14 cellular contexts compared by ENCODE assay signal in genomic region chr17:17098426-17099035, GRCh38. TPM values are rescaled to one million over a fixed set of nuclear protein-coding genes. Genes with fewer than 3 reads are reported as not detected.
DNase-seq lines count a peak whose midpoint lies in the region; ATAC-seq, FAIRE-seq and TF ChIP-seq lines count a peak whose summit lies in the region.
"Had no signal": no experiment of that assay in that cellular context is flagged by ENCODE, and none has a peak within 500 bp of the region (broad histone marks: within the 10 kb centered on the region; RNA-seq: fewer than 3 reads in every experiment).

No MANE protein-coding gene starts in this region.

- ATAC-seq in left lung = peak; percentile 29
- no peak for ATAC-seq in HG03159 (IDR thresholded peaks at IDR 0.05; ENCODE audit: unreplicated experiment)
- no peak for ATAC-seq in HG03521 (IDR thresholded peaks at IDR 0.05; ENCODE audit: unreplicated experiment)
- ATAC-seq: esophagus mucosa, SK-N-SH treated with all-trans-retinoic acid at 6 μM for 48 hours had no signal

- no peaks in the 10 kb centered on the region for H3K9me3 ChIP-seq in duodenal mucosa (ENCODE audit: control insufficient read depth in 1 of 2, low read length in 2 of 2)
- H3K9me3 ChIP-seq in left lung = no peaks in the 10 kb centered on the region
- no peaks in the 10 kb centered on the region for H3K9me3 ChIP-seq in spleen
- H3K9me3 ChIP-seq: HAP-1, MG63 had no signal

- FAIRE-seq in frontal cortex (lab: Jason Lieb, UNC) = no peak

- TF ChIP-seq CTCF in left lung (IDR thresholded peaks at IDR 0.05) = no peak
- no peak for TF ChIP-seq CTCF in spleen (IDR thresholded peaks at IDR 0.05 in 8 of 11, conservative IDR thresholded peaks at IDR 0.05 in 3 of 11)

- no peak for TF ChIP-seq POLR2A in spleen (IDR thresholded peaks at IDR 0.05)

- H3K9ac ChIP-seq in duodenal mucosa (ENCODE audit: low read depth in 1 of 2, low read length in 2 of 2) = no peak overlapping the region

- H3K36me3 ChIP-seq in duodenal mucosa (ENCODE audit: control insufficient read depth in 1 of 2, insufficient read depth in 2 of 2, low read length in 2 of 2) (peaks cover 0 to 27% of the 10 kb centered on the region in 2 donors), left lung (peaks cover 0 to 28% of the 10 kb centered on the region in 2 donors), spleen (peaks cover 0 to 54% (median 4%) of the 10 kb centered on the region in 6 donors)

- peak overlapping the region; percentile 17 for H3K27ac ChIP-seq in duodenal mucosa (ENCODE audit: low read depth, low read length)
- peak overlapping the region; percentile 24 to 73 for H3K27ac ChIP-seq in left lung
- peak overlapping the region in 6 of 8 donors; percentile 1 to 46 (median 26) for H3K27ac ChIP-seq in spleen

- H3K4me1 ChIP-seq in duodenal mucosa (ENCODE audit: control insufficient read depth in 1 of 2, insufficient read depth in 2 of 2, low read length in 2 of 2) (peaks cover 32 to 33% of the 10 kb centered on the region in 2 donors), left lung (peaks cover 4 to 22% of the 10 kb centered on the region in 2 donors), spleen (peaks cover 0 to 89% (median 33%) of the 10 kb centered on the region in 6 donors)

- H3K4me3 ChIP-seq in duodenal mucosa (ENCODE audit: low read depth in 1 of 2, low read length in 2 of 2) (no peak overlapping the region), left lung (no peak overlapping the region), spleen (no peak overlapping the region)
- H3K4me3 ChIP-seq: HAP-1, MG63 had no signal

- 77 to 95% (median 87%) methylated on average over 13 of the region's 13 CpGs for WGBS in spleen, 5 donors

- H3K27me3 ChIP-seq in duodenal mucosa (ENCODE audit: control insufficient read depth in 1 of 2, insufficient read depth in 2 of 2, low read length in 2 of 2) (no peaks in the 10 kb centered on the region), left lung (no peaks in the 10 kb centered on the region), spleen (replicated peaks in 1 of 7) (no peaks in the 10 kb centered on the region)
- H3K27me3 ChIP-seq: MG63 had no signal

- intact Hi-C loops in left lung (cut with DNase I) (no loop called here), spleen (cut with DNase I; ENCODE audit: low total_unique reads) (no loop called here)

- DNase-seq in GM03348 (ENCODE audit: low spot score) (peak; percentile 58), left lung (no peak), spleen (no peak), frontal cortex (ENCODE audit: low spot score in 2 of 2) (no peak), iPS-NIHi7 (ENCODE audit: extremely low spot score) (no peak)
- DNase-seq: activated CD4-positive, alpha-beta T cell treated with anti-CD3 and anti-CD28 coated beads, Interleukin-2, amount 50 U/mL, for 4 hours; MG63; NCI-H69 had no signal

RNA-seq across cellular contexts. Expression of gene MPRIP, which starts 56.3 kb away (rescaled TPM):
- total RNA-seq in left lung (100 to 1,000 TPM; 259 to 338 TPM), spleen (100 to 1,000 TPM; 120 to 309 (median 197) TPM), frontal cortex (131 TPM)
- polyA plus RNA-seq in spleen = 100 to 1,000 TPM in 1 of 3 donors, 10 to 100 TPM in 2; 52.3 to 114 (median 83.0) TPM
